ENCODE assay signal across 1 cellular context in the genomic region with DNA sequence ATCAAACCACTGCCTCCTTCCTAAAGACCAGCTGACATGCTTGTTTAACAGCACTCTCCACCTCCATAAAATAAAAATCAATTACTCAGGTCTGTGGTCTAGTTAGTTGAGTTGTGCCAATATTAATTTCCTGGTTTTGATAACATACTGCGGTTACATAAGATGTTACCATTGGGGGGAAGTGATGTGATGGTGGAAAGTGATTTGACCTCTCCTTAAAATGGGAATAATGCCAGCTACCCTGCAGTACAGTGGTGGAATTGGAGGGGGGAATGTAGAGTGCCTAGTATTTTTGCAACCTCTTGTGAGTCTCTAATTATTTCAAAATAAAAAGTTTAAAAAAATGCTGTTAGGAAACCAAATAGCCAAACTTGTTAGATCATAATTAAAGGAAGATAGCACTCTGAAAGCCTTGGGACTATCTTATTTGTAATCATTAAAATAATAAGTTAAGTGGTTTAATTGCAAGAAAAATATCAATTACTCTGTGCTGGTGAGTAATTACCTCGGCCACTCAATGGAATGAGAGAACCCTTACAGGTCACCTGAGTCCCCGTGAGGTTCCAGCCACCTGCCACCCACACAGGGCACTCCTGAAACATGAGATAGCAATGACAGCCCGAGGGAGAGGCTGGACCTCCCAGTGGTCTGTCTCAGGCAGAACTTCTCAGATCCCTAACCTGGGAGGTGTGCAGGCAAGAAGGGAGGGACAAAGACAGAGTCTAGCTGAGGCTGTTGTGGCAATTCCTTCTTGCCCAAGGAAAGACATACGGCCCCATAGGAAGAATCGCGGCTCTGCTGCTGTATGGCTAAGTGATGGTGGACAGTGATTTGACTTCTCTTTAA.
A peak's percentile ranks its signal among the peaks of the same experiment; 100 is the strongest.
TF ChIP-seq lines count a peak whose summit lies in the region.

No MANE protein-coding gene starts in this region.

TF ChIP-seq in HEK293, 187 proteins besides CTCF, POLR2A, EP300 and RAD21 (continued from another document):
- TF ChIP-seq, protein P1, sequence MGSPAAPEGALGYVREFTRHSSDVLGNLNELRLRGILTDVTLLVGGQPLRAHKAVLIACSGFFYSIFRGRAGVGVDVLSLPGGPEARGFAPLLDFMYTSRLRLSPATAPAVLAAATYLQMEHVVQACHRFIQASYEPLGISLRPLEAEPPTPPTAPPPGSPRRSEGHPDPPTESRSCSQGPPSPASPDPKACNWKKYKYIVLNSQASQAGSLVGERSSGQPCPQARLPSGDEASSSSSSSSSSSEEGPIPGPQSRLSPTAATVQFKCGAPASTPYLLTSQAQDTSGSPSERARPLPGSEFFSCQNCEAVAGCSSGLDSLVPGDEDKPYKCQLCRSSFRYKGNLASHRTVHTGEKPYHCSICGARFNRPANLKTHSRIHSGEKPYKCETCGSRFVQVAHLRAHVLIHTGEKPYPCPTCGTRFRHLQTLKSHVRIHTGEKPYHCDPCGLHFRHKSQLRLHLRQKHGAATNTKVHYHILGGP (tag by site-specific recombination; IDR thresholded peaks at IDR 0.05): 0 out of 2 replicates have a peak, but pooled peaks have one; percentile 6
- peak; percentile 9; the same call in 1 of the 2 replicates for TF ChIP-seq GLIS2 (tag by site-specific recombination; IDR thresholded peaks at IDR 0.05)
- TF ChIP-seq ZNF600 (tag by site-specific recombination; IDR thresholded peaks at IDR 0.05): peak; percentile 72
- no peak for TF ChIP-seq ZNF514 (tag by site-specific recombination; IDR thresholded peaks at IDR 0.05)
- TF ChIP-seq ZNF174 (tag by site-specific recombination; IDR thresholded peaks at IDR 0.05): no peak
- TF ChIP-seq GLI2 (tag by site-specific recombination; IDR thresholded peaks at IDR 0.05; ENCODE audit: borderline replicate concordance, low read depth): 0 out of 2 replicates have a peak, but pooled peaks have one; percentile 26
- TF ChIP-seq ZNF529 (tag by site-specific recombination; IDR thresholded peaks at IDR 0.05; ENCODE audit: insufficient replicate concordance): no peak
- 0 out of 2 replicates have a peak, but pooled peaks have one; percentile 20 for TF ChIP-seq ZNF664 (tag by site-specific recombination; IDR thresholded peaks at IDR 0.05)
- TF ChIP-seq OSR2 (tag by site-specific recombination; IDR thresholded peaks at IDR 0.05): peak; percentile 73
- peak; percentile 77 for TF ChIP-seq ZNF366 (tag by site-specific recombination; conservative IDR thresholded peaks at IDR 0.05)
- TF ChIP-seq ZBTB48 (tag by site-specific recombination; IDR thresholded peaks at IDR 0.05): peak; percentile 70; the same call in 1 of the 2 replicates
- TF ChIP-seq ZNF510 (tag by site-specific recombination; IDR thresholded peaks at IDR 0.05; ENCODE audit: insufficient replicate concordance): peak; percentile 87
- TF ChIP-seq, protein P2, sequence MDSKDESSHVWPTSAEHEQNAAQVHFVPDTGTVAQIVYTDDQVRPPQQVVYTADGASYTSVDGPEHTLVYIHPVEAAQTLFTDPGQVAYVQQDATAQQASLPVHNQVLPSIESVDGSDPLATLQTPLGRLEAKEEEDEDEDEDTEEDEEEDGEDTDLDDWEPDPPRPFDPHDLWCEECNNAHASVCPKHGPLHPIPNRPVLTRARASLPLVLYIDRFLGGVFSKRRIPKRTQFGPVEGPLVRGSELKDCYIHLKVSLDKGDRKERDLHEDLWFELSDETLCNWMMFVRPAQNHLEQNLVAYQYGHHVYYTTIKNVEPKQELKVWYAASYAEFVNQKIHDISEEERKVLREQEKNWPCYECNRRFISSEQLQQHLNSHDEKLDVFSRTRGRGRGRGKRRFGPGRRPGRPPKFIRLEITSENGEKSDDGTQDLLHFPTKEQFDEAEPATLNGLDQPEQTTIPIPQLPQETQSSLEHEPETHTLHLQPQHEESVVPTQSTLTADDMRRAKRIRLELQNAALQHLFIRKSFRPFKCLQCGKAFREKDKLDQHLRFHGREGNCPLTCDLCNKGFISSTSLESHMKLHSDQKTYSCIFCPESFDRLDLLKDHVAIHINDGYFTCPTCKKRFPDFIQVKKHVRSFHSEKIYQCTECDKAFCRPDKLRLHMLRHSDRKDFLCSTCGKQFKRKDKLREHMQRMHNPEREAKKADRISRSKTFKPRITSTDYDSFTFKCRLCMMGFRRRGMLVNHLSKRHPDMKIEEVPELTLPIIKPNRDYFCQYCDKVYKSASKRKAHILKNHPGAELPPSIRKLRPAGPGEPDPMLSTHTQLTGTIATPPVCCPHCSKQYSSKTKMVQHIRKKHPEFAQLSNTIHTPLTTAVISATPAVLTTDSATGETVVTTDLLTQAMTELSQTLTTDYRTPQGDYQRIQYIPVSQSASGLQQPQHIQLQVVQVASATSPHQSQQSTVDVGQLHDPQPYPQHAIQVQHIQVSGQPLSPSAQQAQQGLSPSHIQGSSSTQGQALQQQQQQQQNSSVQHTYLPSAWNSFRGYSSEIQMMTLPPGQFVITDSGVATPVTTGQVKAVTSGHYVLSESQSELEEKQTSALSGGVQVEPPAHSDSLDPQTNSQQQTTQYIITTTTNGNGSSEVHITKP (tag by site-specific recombination; IDR thresholded peaks at IDR 0.05): peak; percentile 73
- no peak for TF ChIP-seq ZNF48 (tag by site-specific recombination; IDR thresholded peaks at IDR 0.05)
- TF ChIP-seq ZEB2 (tag by site-specific recombination; IDR thresholded peaks at IDR 0.05): 0 out of 2 replicates have a peak, but pooled peaks have one; percentile 24
- TF ChIP-seq, protein P3, sequence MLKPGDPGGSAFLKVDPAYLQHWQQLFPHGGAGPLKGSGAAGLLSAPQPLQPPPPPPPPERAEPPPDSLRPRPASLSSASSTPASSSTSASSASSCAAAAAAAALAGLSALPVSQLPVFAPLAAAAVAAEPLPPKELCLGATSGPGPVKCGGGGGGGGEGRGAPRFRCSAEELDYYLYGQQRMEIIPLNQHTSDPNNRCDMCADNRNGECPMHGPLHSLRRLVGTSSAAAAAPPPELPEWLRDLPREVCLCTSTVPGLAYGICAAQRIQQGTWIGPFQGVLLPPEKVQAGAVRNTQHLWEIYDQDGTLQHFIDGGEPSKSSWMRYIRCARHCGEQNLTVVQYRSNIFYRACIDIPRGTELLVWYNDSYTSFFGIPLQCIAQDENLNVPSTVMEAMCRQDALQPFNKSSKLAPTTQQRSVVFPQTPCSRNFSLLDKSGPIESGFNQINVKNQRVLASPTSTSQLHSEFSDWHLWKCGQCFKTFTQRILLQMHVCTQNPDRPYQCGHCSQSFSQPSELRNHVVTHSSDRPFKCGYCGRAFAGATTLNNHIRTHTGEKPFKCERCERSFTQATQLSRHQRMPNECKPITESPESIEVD (tag by site-specific recombination; IDR thresholded peaks at IDR 0.05): peak; percentile 68
- TF ChIP-seq KLF8 (tag by site-specific recombination; IDR thresholded peaks at IDR 0.05): 0 out of 2 replicates have a peak, but pooled peaks have one; percentile 28
- TF ChIP-seq WT1 (tag by site-specific recombination; IDR thresholded peaks at IDR 0.05): 0 out of 2 replicates have a peak, but pooled peaks have one; percentile 19
- TF ChIP-seq, protein P4, sequence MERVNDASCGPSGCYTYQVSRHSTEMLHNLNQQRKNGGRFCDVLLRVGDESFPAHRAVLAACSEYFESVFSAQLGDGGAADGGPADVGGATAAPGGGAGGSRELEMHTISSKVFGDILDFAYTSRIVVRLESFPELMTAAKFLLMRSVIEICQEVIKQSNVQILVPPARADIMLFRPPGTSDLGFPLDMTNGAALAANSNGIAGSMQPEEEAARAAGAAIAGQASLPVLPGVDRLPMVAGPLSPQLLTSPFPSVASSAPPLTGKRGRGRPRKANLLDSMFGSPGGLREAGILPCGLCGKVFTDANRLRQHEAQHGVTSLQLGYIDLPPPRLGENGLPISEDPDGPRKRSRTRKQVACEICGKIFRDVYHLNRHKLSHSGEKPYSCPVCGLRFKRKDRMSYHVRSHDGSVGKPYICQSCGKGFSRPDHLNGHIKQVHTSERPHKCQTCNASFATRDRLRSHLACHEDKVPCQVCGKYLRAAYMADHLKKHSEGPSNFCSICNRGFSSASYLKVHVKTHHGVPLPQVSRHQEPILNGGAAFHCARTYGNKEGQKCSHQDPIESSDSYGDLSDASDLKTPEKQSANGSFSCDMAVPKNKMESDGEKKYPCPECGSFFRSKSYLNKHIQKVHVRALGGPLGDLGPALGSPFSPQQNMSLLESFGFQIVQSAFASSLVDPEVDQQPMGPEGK (tag by site-specific recombination; IDR thresholded peaks at IDR 0.05): peak; percentile 55
- peak; percentile 49 for TF ChIP-seq FEZF1 (tag by site-specific recombination; IDR thresholded peaks at IDR 0.05)
- TF ChIP-seq ZBTB17 (tag by site-specific recombination; IDR thresholded peaks at IDR 0.05): peak; percentile 48
- TF ChIP-seq, protein P5, sequence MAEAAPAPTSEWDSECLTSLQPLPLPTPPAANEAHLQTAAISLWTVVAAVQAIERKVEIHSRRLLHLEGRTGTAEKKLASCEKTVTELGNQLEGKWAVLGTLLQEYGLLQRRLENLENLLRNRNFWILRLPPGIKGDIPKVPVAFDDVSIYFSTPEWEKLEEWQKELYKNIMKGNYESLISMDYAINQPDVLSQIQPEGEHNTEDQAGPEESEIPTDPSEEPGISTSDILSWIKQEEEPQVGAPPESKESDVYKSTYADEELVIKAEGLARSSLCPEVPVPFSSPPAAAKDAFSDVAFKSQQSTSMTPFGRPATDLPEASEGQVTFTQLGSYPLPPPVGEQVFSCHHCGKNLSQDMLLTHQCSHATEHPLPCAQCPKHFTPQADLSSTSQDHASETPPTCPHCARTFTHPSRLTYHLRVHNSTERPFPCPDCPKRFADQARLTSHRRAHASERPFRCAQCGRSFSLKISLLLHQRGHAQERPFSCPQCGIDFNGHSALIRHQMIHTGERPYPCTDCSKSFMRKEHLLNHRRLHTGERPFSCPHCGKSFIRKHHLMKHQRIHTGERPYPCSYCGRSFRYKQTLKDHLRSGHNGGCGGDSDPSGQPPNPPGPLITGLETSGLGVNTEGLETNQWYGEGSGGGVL (tag by site-specific recombination; IDR thresholded peaks at IDR 0.05): peak; percentile 89
- TF ChIP-seq ZNF501 (tag by site-specific recombination; IDR thresholded peaks at IDR 0.05): 0 out of 2 replicates have a peak, but pooled peaks have one; percentile 22
- TF ChIP-seq ZNF19 (tag by site-specific recombination; IDR thresholded peaks at IDR 0.05; ENCODE audit: low read depth): no peak
- peak; percentile 99 for TF ChIP-seq GLIS1 (tag by site-specific recombination; IDR thresholded peaks at IDR 0.05)
- TF ChIP-seq KLF10 (tag by site-specific recombination; IDR thresholded peaks at IDR 0.05): peak; percentile 63; the same call in 1 of the 2 replicates
- no peak for TF ChIP-seq ZNF350 (tag by site-specific recombination; IDR thresholded peaks at IDR 0.05)
- TF ChIP-seq, protein P6, sequence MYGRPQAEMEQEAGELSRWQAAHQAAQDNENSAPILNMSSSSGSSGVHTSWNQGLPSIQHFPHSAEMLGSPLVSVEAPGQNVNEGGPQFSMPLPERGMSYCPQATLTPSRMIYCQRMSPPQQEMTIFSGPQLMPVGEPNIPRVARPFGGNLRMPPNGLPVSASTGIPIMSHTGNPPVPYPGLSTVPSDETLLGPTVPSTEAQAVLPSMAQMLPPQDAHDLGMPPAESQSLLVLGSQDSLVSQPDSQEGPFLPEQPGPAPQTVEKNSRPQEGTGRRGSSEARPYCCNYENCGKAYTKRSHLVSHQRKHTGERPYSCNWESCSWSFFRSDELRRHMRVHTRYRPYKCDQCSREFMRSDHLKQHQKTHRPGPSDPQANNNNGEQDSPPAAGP (tag by site-specific recombination; IDR thresholded peaks at IDR 0.05): peak; percentile 24; the same call in 1 of the 2 replicates
- TF ChIP-seq ZNF843 (tag by site-specific recombination; IDR thresholded peaks at IDR 0.05): peak; percentile 51
- TF ChIP-seq ZXDB (tag by site-specific recombination; IDR thresholded peaks at IDR 0.05): peak; percentile 70; the same call in 1 of the 2 replicates
- TF ChIP-seq ZNF629 (tag by site-specific recombination; IDR thresholded peaks at IDR 0.05): 0 out of 2 replicates have a peak, but pooled peaks have one; percentile 43
- peak; percentile 97 for TF ChIP-seq SP7 (tag by site-specific recombination; IDR thresholded peaks at IDR 0.05)
- TF ChIP-seq, protein P7, sequence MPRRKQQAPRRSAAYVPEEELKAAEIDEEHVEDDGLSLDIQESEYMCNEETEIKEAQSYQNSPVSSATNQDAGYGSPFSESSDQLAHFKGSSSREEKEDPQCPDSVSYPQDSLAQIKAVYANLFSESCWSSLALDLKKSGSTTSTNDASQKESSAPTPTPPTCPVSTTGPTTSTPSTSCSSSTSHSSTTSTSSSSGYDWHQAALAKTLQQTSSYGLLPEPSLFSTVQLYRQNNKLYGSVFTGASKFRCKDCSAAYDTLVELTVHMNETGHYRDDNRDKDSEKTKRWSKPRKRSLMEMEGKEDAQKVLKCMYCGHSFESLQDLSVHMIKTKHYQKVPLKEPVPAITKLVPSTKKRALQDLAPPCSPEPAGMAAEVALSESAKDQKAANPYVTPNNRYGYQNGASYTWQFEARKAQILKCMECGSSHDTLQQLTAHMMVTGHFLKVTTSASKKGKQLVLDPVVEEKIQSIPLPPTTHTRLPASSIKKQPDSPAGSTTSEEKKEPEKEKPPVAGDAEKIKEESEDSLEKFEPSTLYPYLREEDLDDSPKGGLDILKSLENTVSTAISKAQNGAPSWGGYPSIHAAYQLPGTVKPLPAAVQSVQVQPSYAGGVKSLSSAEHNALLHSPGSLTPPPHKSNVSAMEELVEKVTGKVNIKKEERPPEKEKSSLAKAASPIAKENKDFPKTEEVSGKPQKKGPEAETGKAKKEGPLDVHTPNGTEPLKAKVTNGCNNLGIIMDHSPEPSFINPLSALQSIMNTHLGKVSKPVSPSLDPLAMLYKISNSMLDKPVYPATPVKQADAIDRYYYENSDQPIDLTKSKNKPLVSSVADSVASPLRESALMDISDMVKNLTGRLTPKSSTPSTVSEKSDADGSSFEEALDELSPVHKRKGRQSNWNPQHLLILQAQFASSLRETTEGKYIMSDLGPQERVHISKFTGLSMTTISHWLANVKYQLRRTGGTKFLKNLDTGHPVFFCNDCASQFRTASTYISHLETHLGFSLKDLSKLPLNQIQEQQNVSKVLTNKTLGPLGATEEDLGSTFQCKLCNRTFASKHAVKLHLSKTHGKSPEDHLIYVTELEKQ (tag by site-specific recombination; IDR thresholded peaks at IDR 0.05; ENCODE audit: borderline replicate concordance): peak; percentile 59; the same call in 1 of the 2 replicates
- no peak for TF ChIP-seq ZNF791 (tag by site-specific recombination; IDR thresholded peaks at IDR 0.05)
